15 cellular contexts compared by ENCODE assay signal in genomic region chr17:43984521-43984920, GRCh38. TPM values are rescaled to one million over a fixed set of nuclear protein-coding genes. Genes with fewer than 3 reads are reported as not detected.
DNase-seq lines count a peak whose midpoint lies in the region; FAIRE-seq and TF ChIP-seq lines count a peak whose summit lies in the region.
"Had no signal": no experiment of that assay in that cellular context is flagged by ENCODE, and none has a peak within 500 bp of the region (broad histone marks: within the 10 kb centered on the region; RNA-seq: fewer than 3 reads in every experiment).

No MANE protein-coding gene starts in this region.

- no peak for TF ChIP-seq CTCF in HFF-Myc (IDR thresholded peaks at IDR 0.05; ENCODE audit: low read depth, low read length, missing control alignments)
- no peak for TF ChIP-seq CTCF in endodermal cell (conservative IDR thresholded peaks at IDR 0.05)

- H3K27ac Mint-ChIP-seq in endodermal cell, result no peak overlapping the region
- H3K27ac Mint-ChIP-seq: activated naive CD8-positive, alpha-beta T cell treated with anti-CD3 and anti-CD28 coated beads, Interleukin-2, amount 10 ng/mL, durations not matched to agents 7 days and 5 days; immature natural killer cell had no signal

- no peaks in the 10 kb centered on the region for H3K4me1 Mint-ChIP-seq in endodermal cell
- H3K4me1 Mint-ChIP-seq: immature natural killer cell had no signal

- H4K91ac ChIP-seq in trophoblast cell (ENCODE audit: low read depth, low read length), result no peak overlapping the region

- H3K27me3 ChIP-seq in endodermal cell (ENCODE audit: control insufficient read depth, insufficient read depth, low read length, poor library complexity, severe bottlenecking) (peaks cover 21% of the 10 kb centered on the region), trophoblast cell (ENCODE audit: insufficient read depth, low read length) (peaks cover 21% of the 10 kb centered on the region)

- no peak overlapping the region for H2AK5ac ChIP-seq in trophoblast cell (ENCODE audit: low read length)

- H3K9ac ChIP-seq in endodermal cell (ENCODE audit: extremely low read depth, low read length, poor library complexity, severe bottlenecking) (no peak overlapping the region), trophoblast cell (ENCODE audit: low read length) (no peak overlapping the region)
- H3K9ac ChIP-seq: KMS-11 had no signal

- peaks cover 50% of the 10 kb centered on the region for H3K27me3 Mint-ChIP-seq in endodermal cell (ENCODE audit: insufficient read depth)

- no peaks in the 10 kb centered on the region for H3K36me3 Mint-ChIP-seq in endodermal cell (ENCODE audit: low read depth)
- H3K36me3 Mint-ChIP-seq: activated naive CD8-positive, alpha-beta T cell treated with anti-CD3 and anti-CD28 coated beads, Interleukin-2, amount 10 ng/mL, durations not matched to agents 7 days and 5 days; immature natural killer cell had no signal

- no peak overlapping the region for H2BK12ac ChIP-seq in trophoblast cell (ENCODE audit: low read length)

- no peak overlapping the region for H2BK5ac ChIP-seq in trophoblast cell (ENCODE audit: low read depth, low read length, poor library complexity)

- H3K36me3 ChIP-seq in endodermal cell (ENCODE audit: control insufficient read depth, insufficient read depth, low read length) (no peaks in the 10 kb centered on the region), trophoblast cell (ENCODE audit: control insufficient read depth in 1 of 2, insufficient read depth in 2 of 2, low read length in 2 of 2) (no peaks in the 10 kb centered on the region)
- H3K36me3 ChIP-seq: SJSA1 had no signal

- H3K18ac ChIP-seq in trophoblast cell (ENCODE audit: low read length), result no peak overlapping the region

- no peak for FAIRE-seq in GM19239 (lab: Jason Lieb, UNC)
- FAIRE-seq: GM18507 had no signal

- no peaks in the 10 kb centered on the region for H3K79me2 ChIP-seq in trophoblast cell (ENCODE audit: control insufficient read depth, insufficient read depth, low read length, poor library complexity)

- H3K9me3 Mint-ChIP-seq in endodermal cell, result no peaks in the 10 kb centered on the region
- H3K9me3 Mint-ChIP-seq: activated naive CD8-positive, alpha-beta T cell treated with anti-CD3 and anti-CD28 coated beads, Interleukin-2, amount 10 ng/mL, durations not matched to agents 7 days and 5 days; immature natural killer cell had no signal

- H2AFZ ChIP-seq in trophoblast cell (ENCODE audit: insufficient read depth, low read length, poor library complexity), result peak overlapping the region; percentile 45

- 35 to 47% methylated on average over 6 to 8 of the region's 8 CpGs for WGBS in endodermal cell (ENCODE audit: insufficient coverage in 1 of 2, insufficient read length in 1 of 2), 2 experiments
- WGBS in trophoblast cell (ENCODE audit: extremely low coverage, insufficient coverage, insufficient read length), result no CpG with 5 or more reads among the region's 8 CpGs

- H3K9me3 ChIP-seq in endodermal cell (ENCODE audit: control insufficient read depth, low read length) (no peaks in the 10 kb centered on the region), trophoblast cell (ENCODE audit: insufficient read depth, low read depth, low read length) (no peaks in the 10 kb centered on the region)
- H3K9me3 ChIP-seq: SJSA1 had no signal

- H3K27ac ChIP-seq in endodermal cell (ENCODE audit: low read depth, low read length), result no peak overlapping the region
- no peak overlapping the region for H3K27ac ChIP-seq in trophoblast cell (ENCODE audit: low read depth, low read length)
- H3K27ac ChIP-seq: KMS-11, SJSA1 had no signal

- peak overlapping the region; percentile 57 for H3K4me3 Mint-ChIP-seq in endodermal cell
- H3K4me3 Mint-ChIP-seq: immature natural killer cell had no signal

- H3K4me1 ChIP-seq in endodermal cell (ENCODE audit: control insufficient read depth, insufficient read depth, low read length) (no peaks in the 10 kb centered on the region), trophoblast cell (ENCODE audit: control insufficient read depth in 1 of 2, insufficient read depth in 2 of 2, low read length in 2 of 2) (peaks cover 4 to 9% of the 10 kb centered on the region in 2 experiments)

- DNase-seq in HFF-Myc (ENCODE audit: extremely low read depth, low read depth), result no peak
- DNase-seq in endodermal cell, result peak; percentile 82
- DNase-seq in trophoblast cell, result no peak
- DNase-seq in stimulated activated CD4-positive, alpha-beta T cell treated with anti-CD3 and anti-CD28 coated beads, Interleukin-15, amount 100 ng/mL, for 24 hours, result no peak
- no peak for DNase-seq in stimulated activated CD4-positive, alpha-beta T cell treated with anti-CD3 and anti-CD28 coated beads, Interleukin-4, amount 100 ng/mL, for 1 hour
- no peak for DNase-seq in GM19239 (ENCODE audit: insufficient read length, low spot score)
- DNase-seq: activated CD4-positive, alpha-beta T cell treated with anti-CD3 and anti-CD28 coated beads, Interleukin-2, amount 50 U/mL, for 1 hour; activated naive CD8-positive, alpha-beta T cell treated with anti-CD3 and anti-CD28 coated beads, Interleukin-2, amount 10 ng/mL, durations not matched to agents 7 days and 5 days; effector memory CD4-positive, alpha-beta T cell; immature natural killer cell had no signal

- H2BK120ac ChIP-seq in trophoblast cell (ENCODE audit: insufficient read depth, low read length, poor library complexity), result no peak overlapping the region

- no peak overlapping the region for H4K12ac ChIP-seq in trophoblast cell (ENCODE audit: low read depth, low read length)

- peak overlapping the region; percentile 38; the same call in 1 of the 2 replicates for H3K4me3 ChIP-seq in HFF-Myc (replicated peaks; ENCODE audit: low read depth, low read length)
- peak overlapping the region; percentile 75 for H3K4me3 ChIP-seq in endodermal cell (ENCODE audit: low read length)
- no peak overlapping the region for H3K4me3 ChIP-seq in trophoblast cell (ENCODE audit: low read depth, low read length)
- H3K4me3 ChIP-seq: SJSA1 had no signal

- no peak overlapping the region for H3K23ac ChIP-seq in trophoblast cell (ENCODE audit: low read length)

- H3K79me1 ChIP-seq in trophoblast cell (ENCODE audit: low read length), result no peaks in the 10 kb centered on the region

- H4K8ac ChIP-seq in trophoblast cell (ENCODE audit: low read depth, low read length), result no peak overlapping the region

- peak overlapping the region; percentile 77 for H3K4me2 ChIP-seq in trophoblast cell (ENCODE audit: low read length)
- H3K4me2 ChIP-seq: KMS-11 had no signal

- H3K14ac ChIP-seq in trophoblast cell (ENCODE audit: low read length), result no peak overlapping the region

- no peak overlapping the region for H3K4ac ChIP-seq in trophoblast cell (ENCODE audit: low read depth, low read length)

RNA-seq across cellular contexts. Expression of gene NAGS, which starts 19.9 kb away (rescaled TPM):
- total RNA-seq in endodermal cell, result 1 to 10 TPM; 1.4 to 2.1 TPM
- 1.2 TPM for polyA plus RNA-seq in endodermal cell (2013, experiment 1 of 2)
- polyA plus RNA-seq in endodermal cell (2013, experiment 2 of 2), result 0.99 TPM
- 1.1 and 1.3 TPM in 2 replicates for polyA plus RNA-seq in trophoblast cell (2013)

RNA-seq across cellular contexts. Expression of gene TMEM101, which starts 30.2 kb away (rescaled TPM):
- 10 to 100 TPM; 27.2 to 27.7 TPM for total RNA-seq in endodermal cell
- polyA plus RNA-seq in endodermal cell (2013, experiment 1 of 2), result 33.9 TPM
- 27.7 TPM for polyA plus RNA-seq in endodermal cell (2013, experiment 2 of 2)
- 18.6 and 19.3 TPM in 2 replicates for polyA plus RNA-seq in trophoblast cell (2013)

RNA-seq across cellular contexts. Expression of gene PYY, which starts 30.8 kb away (rescaled TPM):
- 1 to 10 TPM; 1.3 to 1.4 TPM for total RNA-seq in endodermal cell
- polyA plus RNA-seq in endodermal cell (2013, experiment 1 of 2), result not detected
- polyA plus RNA-seq in endodermal cell (2013, experiment 2 of 2), result not detected
- 0.07 TPM in 1 of 2 replicates, not detected in the other for polyA plus RNA-seq in trophoblast cell (2013)
- total RNA-seq: activated naive CD8-positive, alpha-beta T cell treated with anti-CD3 and anti-CD28 coated beads, Interleukin-2, amount 10 ng/mL, durations not matched to agents 7 days and 5 days; NCI-H460; pulmonary artery endothelial cell; SJSA1 had no signal
- polyA plus RNA-seq: immature natural killer cell had no signal

RNA-seq across cellular contexts. Expression of gene PPY, which starts 42.2 kb away (rescaled TPM):
- not detected for total RNA-seq in endodermal cell
- not detected for polyA plus RNA-seq in endodermal cell (2013, experiment 1 of 2)
- polyA plus RNA-seq in endodermal cell (2013, experiment 2 of 2), result not detected
- polyA plus RNA-seq in trophoblast cell (2013), result 1.1 and 1.3 TPM in 2 replicates
- total RNA-seq: activated naive CD8-positive, alpha-beta T cell treated with anti-CD3 and anti-CD28 coated beads, Interleukin-2, amount 10 ng/mL, durations not matched to agents 7 days and 5 days; NCI-H460; pulmonary artery endothelial cell; SJSA1 had no signal
- polyA plus RNA-seq: immature natural killer cell had no signal
